In the genomic region with DNA sequence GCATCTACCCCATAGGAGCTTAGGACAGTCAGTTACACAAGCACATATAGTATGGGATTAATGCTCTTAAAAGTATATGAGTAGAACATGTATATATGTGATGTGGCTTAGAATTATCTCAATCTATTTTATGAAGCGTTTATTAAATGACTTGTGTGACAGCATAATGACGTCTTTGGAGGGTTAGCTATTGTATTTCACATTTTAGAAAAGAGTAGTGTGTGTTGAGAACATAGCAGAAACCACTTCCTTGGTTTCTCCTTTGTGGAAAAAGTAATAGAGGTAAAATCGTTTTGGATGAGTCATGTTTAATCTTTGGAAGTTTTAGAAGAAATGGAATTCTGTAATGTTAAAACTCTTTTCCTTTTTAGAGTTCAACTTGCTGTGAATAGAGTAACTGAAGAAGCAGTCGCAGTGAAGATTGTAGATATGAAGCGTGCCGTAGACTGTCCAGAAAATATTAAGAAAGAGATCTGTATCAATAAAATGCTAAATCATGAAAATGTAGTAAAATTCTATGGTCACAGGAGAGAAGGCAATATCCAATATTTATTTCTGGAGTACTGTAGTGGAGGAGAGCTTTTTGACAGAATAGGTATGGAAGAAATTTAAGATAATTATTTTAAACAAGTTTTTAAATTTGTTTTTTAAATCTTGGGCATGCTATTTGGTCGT, we compare ENCODE assay signal across 10 cellular contexts. TPM values are rescaled to one million over a fixed set of nuclear protein-coding genes. Genes with fewer than 3 reads are reported as not detected.
A peak's percentile ranks its signal among the peaks of the same experiment; 100 is the strongest.
DNase-seq lines count a peak whose midpoint lies in the region; ATAC-seq and TF ChIP-seq lines count a peak whose summit lies in the region.
"Had no signal": no experiment of that assay in that cellular context is flagged by ENCODE, and none has a peak within 500 bp of the region (broad histone marks: within the 10 kb centered on the region; RNA-seq: fewer than 3 reads in every experiment).

No MANE protein-coding gene starts in this region.

- H3K27me3 Mint-ChIP-seq in type B pancreatic cell: no peaks in the 10 kb centered on the region

- no peaks in the 10 kb centered on the region for H3K9me3 Mint-ChIP-seq in type B pancreatic cell

- peaks cover 5% of the 10 kb centered on the region for H3K4me1 ChIP-seq in cardiac muscle cell (ENCODE audit: low read depth)

- H3K27ac Mint-ChIP-seq in type B pancreatic cell: peak overlapping the region; percentile 31

- H3K27me3 ChIP-seq in cardiac muscle cell: no peaks in the 10 kb centered on the region

- no peaks in the 10 kb centered on the region for H3K9me3 ChIP-seq in cardiac muscle cell (ENCODE audit: low read depth)

- peaks cover 14% of the 10 kb centered on the region for H3K4me1 Mint-ChIP-seq in type B pancreatic cell (ENCODE audit: unreplicated experiment)

- ATAC-seq in GM19395 (IDR thresholded peaks at IDR 0.05; ENCODE audit: unreplicated experiment) (no peak), HG03045 (IDR thresholded peaks at IDR 0.05; ENCODE audit: unreplicated experiment) (no peak), HG03196 (IDR thresholded peaks at IDR 0.05; ENCODE audit: unreplicated experiment) (no peak)

- H3K4me3 ChIP-seq in cardiac muscle cell (peak overlapping the region; percentile 55), foreskin fibroblast (ENCODE audit: low read depth in 1 of 2, low read length in 2 of 2) (peak overlapping the region; percentile 73 to 80)

- intact Hi-C loops in cardiac septum (cut with DNase I): loop anchor here (5.0 kb wide), 1 partner anchor 245 kb away; no protein-coding TSS in a partner anchor

- no peaks in the 10 kb centered on the region for H3K36me3 ChIP-seq in cardiac muscle cell

- H3K27ac ChIP-seq in cardiac muscle cell (peak overlapping the region; percentile 89), VCaP (peak overlapping the region; percentile 96)

- DNase-seq in cardiac muscle cell (ENCODE audit: low read depth in 1 of 2, low spot score in 1 of 2) (no peak), cardiac septum (ENCODE audit: low spot score) (no peak), foreskin fibroblast (peak in 1 of 2 donors; percentile 3), type B pancreatic cell (ENCODE audit: extremely low spot score, unreplicated experiment) (no peak)
- DNase-seq: DMS 273 treated with DMSO at 0.1 percent for 48 hours had no signal

- H3K36me3 Mint-ChIP-seq in type B pancreatic cell: peaks cover 3% of the 10 kb centered on the region

- peak overlapping the region; percentile 94 for H3K4me3 Mint-ChIP-seq in type B pancreatic cell

- no peak for TF ChIP-seq CTCF in cardiac muscle cell (IDR thresholded peaks at IDR 0.05; ENCODE audit: low read depth, low read length)
- no peak for TF ChIP-seq CTCF in VCaP (conservative IDR thresholded peaks at IDR 0.05)
- TF ChIP-seq CTCF in foreskin fibroblast (IDR thresholded peaks at IDR 0.05; ENCODE audit: low read depth, low read length): no peak
- TF ChIP-seq CTCF in type B pancreatic cell (conservative IDR thresholded peaks at IDR 0.05): no peak

RNA-seq across cellular contexts. Expression of a gene that starts 2.4 kb away (rescaled TPM):
- total RNA-seq in cardiac muscle cell: 12.6 and 19.1 TPM in 2 replicates
- 11.4 and 15.6 TPM in 2 replicates for polyA plus RNA-seq in cardiac muscle cell
- 1.7 TPM for total RNA-seq in cardiac septum
- 28.1 and 54.1 TPM in 2 replicates for total RNA-seq in type B pancreatic cell (ENCODE audit: low replicate concordance)

RNA-seq across cellular contexts. Expression of a gene that starts 34.7 kb away (rescaled TPM):
- total RNA-seq in cardiac muscle cell (65.5 and 78.5 TPM in 2 replicates), cardiac septum (57.8 TPM), type B pancreatic cell (ENCODE audit: low replicate concordance) (157 and 166 TPM in 2 replicates)
- polyA plus RNA-seq in cardiac muscle cell: 117 and 130 TPM in 2 replicates

RNA-seq across cellular contexts. Expression of a gene that starts 53.3 kb away (rescaled TPM):
- not detected in 2 replicates for total RNA-seq in cardiac muscle cell
- 0.16 and 0.30 TPM in 2 replicates for polyA plus RNA-seq in cardiac muscle cell
- total RNA-seq in cardiac septum: not detected
- total RNA-seq in type B pancreatic cell (ENCODE audit: low replicate concordance): not detected in 2 replicates
- total RNA-seq: LHCN-M2 had no signal

RNA-seq across cellular contexts. Expression of a gene that starts 58.1 kb away (rescaled TPM):
- total RNA-seq in cardiac muscle cell (96.7 and 128 TPM in 2 replicates), cardiac septum (43.3 TPM), type B pancreatic cell (ENCODE audit: low replicate concordance) (102 and 114 TPM in 2 replicates)
- 124 and 157 TPM in 2 replicates for polyA plus RNA-seq in cardiac muscle cell
